8 cellular contexts compared by ENCODE assay signal in genomic region chr12:122062832-122063690, GRCh38. TPM values are rescaled to one million over a fixed set of nuclear protein-coding genes. Genes with fewer than 3 reads are reported as not detected.
A peak's percentile ranks its signal among the peaks of the same experiment; 100 is the strongest.
DNase-seq lines count a peak whose midpoint lies in the region; ATAC-seq, FAIRE-seq and TF ChIP-seq lines count a peak whose summit lies in the region.

No MANE protein-coding gene starts in this region.

- FAIRE-seq in endothelial cell of umbilical vein (lab: Jason Lieb, UNC): peak; percentile 97

- peak; percentile 13 for TF ChIP-seq POLR2A in endothelial cell of umbilical vein (IDR thresholded peaks at IDR 0.05; ENCODE audit: low read depth, low read length)

- DNase-seq in NCI-H1417 (lab: John Stamatoyannopoulos, UW) (peak in 2 of 3 experiments; percentile 46 to 67), NCI-H1417 treated with DMSO at 0.1 percent for 48 hours (lab: John Stamatoyannopoulos, UW) (no peak), RWPE1 (ENCODE audit: low spot score) (peak; percentile 74), endothelial cell of umbilical vein (ENCODE audit: low read depth, low spot score) (peak; percentile 96), NCI-H2107 treated with DMSO at 0.1 percent for 48 hours (lab: John Stamatoyannopoulos, UW; ENCODE audit: unreplicated experiment) (no peak)

- peak overlapping the region; percentile 38 for H3K4me2 ChIP-seq in endothelial cell of umbilical vein (ENCODE audit: insufficient read depth, low read length)

- no peaks in the 10 kb centered on the region for H3K79me2 ChIP-seq in endothelial cell of umbilical vein (ENCODE audit: control insufficient read depth, insufficient read depth, low read length)

- H3K36me3 ChIP-seq in endothelial cell of umbilical vein (ENCODE audit: control insufficient read depth in 2 of 2, extremely low read depth in 1 of 2, insufficient read depth in 2 of 2, low read length in 2 of 2) (no peaks in the 10 kb centered on the region), mucosa of stomach (ENCODE audit: control insufficient read depth, insufficient read depth, low read length) (no peaks in the 10 kb centered on the region)

- no TSS peak for BruUV-seq in endothelial cell of umbilical vein (replicated peaks; lab: Mats Ljungman, UMichigan)

- peak overlapping the region; percentile 47 for H3K9ac ChIP-seq in endothelial cell of umbilical vein (replicated peaks; ENCODE audit: extremely low read depth, insufficient read depth, low read length)
- peak overlapping the region; percentile 54 for H3K9ac ChIP-seq in mucosa of stomach (ENCODE audit: low read length)

- peak overlapping the region; percentile 33 for H2AFZ ChIP-seq in endothelial cell of umbilical vein (ENCODE audit: low read depth, low read length)

- no peaks in the 10 kb centered on the region for H3K27me3 ChIP-seq in endothelial cell of umbilical vein (ENCODE audit: control insufficient read depth in 2 of 2, insufficient read depth in 2 of 2, low read length in 2 of 2)
- H3K27me3 ChIP-seq in mucosa of stomach (ENCODE audit: control insufficient read depth, insufficient read depth, low read length): no peaks in the 10 kb centered on the region

- dilution Hi-C loops in endothelial cell of umbilical vein (cut with MboI; ENCODE audit: extremely low pct_ligation_motif_present, low sequenced_read_pairs): no loop called here

- no peak overlapping the region for H3K4me3 ChIP-seq in endothelial cell of umbilical vein (replicated peaks in 1 of 3; ENCODE audit: insufficient read depth in 1 of 3, low read depth in 1 of 3, low read length in 3 of 3)
- H3K4me3 ChIP-seq in mucosa of stomach (ENCODE audit: low read length): no peak overlapping the region

- H3K4me1 ChIP-seq in endothelial cell of umbilical vein (ENCODE audit: control insufficient read depth, extremely low read depth, insufficient read depth, low read length) (peaks cover 37% of the 10 kb centered on the region), mucosa of stomach (ENCODE audit: control insufficient read depth, insufficient read depth, low read length) (peaks cover 40% of the 10 kb centered on the region)

- H3K27ac ChIP-seq in RWPE1 (peak overlapping the region; percentile 93), endothelial cell of umbilical vein (ENCODE audit: insufficient read depth, low read depth, low read length) (peak overlapping the region; percentile 60)

- H3K9me1 ChIP-seq in endothelial cell of umbilical vein (replicated peaks; ENCODE audit: control insufficient read depth, extremely low read depth, insufficient read depth, low read length): no peaks in the 10 kb centered on the region

- TF ChIP-seq CTCF in RWPE1 (conservative IDR thresholded peaks at IDR 0.05; ENCODE audit: low read depth): no peak
- TF ChIP-seq CTCF in endothelial cell of umbilical vein (IDR thresholded peaks at IDR 0.05; ENCODE audit: extremely low read depth in 1 of 2, insufficient read depth in 1 of 2, low read depth in 1 of 2, low read length in 2 of 2): no peak

- ATAC-seq in HG03442 (IDR thresholded peaks at IDR 0.05; ENCODE audit: unreplicated experiment): no peak
- no peak for ATAC-seq in HG03342 (IDR thresholded peaks at IDR 0.05; ENCODE audit: unreplicated experiment)

- H3K9me3 ChIP-seq in endothelial cell of umbilical vein (replicated peaks; ENCODE audit: control insufficient read depth, insufficient read depth, low read length): no peaks in the 10 kb centered on the region
- no peaks in the 10 kb centered on the region for H3K9me3 ChIP-seq in mucosa of stomach (ENCODE audit: control insufficient read depth, low read length)

- no peaks in the 10 kb centered on the region for H4K20me1 ChIP-seq in endothelial cell of umbilical vein (replicated peaks; ENCODE audit: control insufficient read depth, extremely low read depth, insufficient read depth, low read length)

- CTCF ChIA-PET in RWPE1 (lab: Yijun Ruan, JAX) (interaction anchor here (0.5 to 1.1 kb wide), 7 partner anchors 8 to 67 kb away, joined by 3 to 7 read pairs (median 4); partner anchors contain the start of gene MLXIP), endothelial cell of umbilical vein (lab: Charles Lee) (interaction anchor here (0.8 to 4.6 kb wide), 13 partner anchors 9 to 144 kb away, joined by 3 to 40 read pairs (median 7); partner anchors contain the start of gene CFAP251)

- intact Hi-C loops in endothelial cell of umbilical vein (cut with micrococcal nuclease): loop anchor here (5.0 kb wide), 1 partner anchor 44 kb away; no protein-coding TSS in a partner anchor

- POLR2A ChIA-PET in RWPE1 (lab: Yijun Ruan, JAX; ENCODE audit: low non-redundant PET) (no interaction called here), endothelial cell of umbilical vein (lab: Charles Lee) (interaction anchor here (0.5 to 1.2 kb wide), 5 partner anchors 18 to 483 kb away, joined by 3 to 12 read pairs (median 3); no protein-coding TSS in a partner anchor)

TF ChIP-seq in endothelial cell of umbilical vein, 7 proteins besides CTCF, POLR2A, EP300 and RAD21:
- TF ChIP-seq POLR2AphosphoS5 (IDR thresholded peaks at IDR 0.05; ENCODE audit: insufficient read depth, low read depth, low read length): peak; percentile 75
- no peak for TF ChIP-seq JUN (IDR thresholded peaks at IDR 0.05; ENCODE audit: borderline replicate concordance, insufficient read depth, insufficient read length, low read depth)
- peak; percentile 22 for TF ChIP-seq FOS (IDR thresholded peaks at IDR 0.05; ENCODE audit: borderline replicate concordance, insufficient read depth, low read length)

RNA-seq across cellular contexts. Expression of gene MLXIP, which starts 15.5 kb away (rescaled TPM):
- 65.5 and 72.5 TPM in 2 replicates for total RNA-seq in endothelial cell of umbilical vein
- polyA plus RNA-seq in endothelial cell of umbilical vein: 22.0 and 37.6 TPM in 2 replicates
- 17.9 and 18.2 TPM in 2 replicates for polyA plus RNA-seq in endothelial cell of umbilical vein (2011; cell fraction: cytosol; rRNA removed)
- polyA plus RNA-seq in endothelial cell of umbilical vein (2011; cell fraction: nucleus; rRNA removed): 60.6 and 101 TPM in 2 replicates
- polyA plus RNA-seq in endothelial cell of umbilical vein (2012): 43.7 and 45.8 TPM in 2 replicates
- 26.9 and 34.4 TPM in 2 replicates for polyA minus RNA-seq in endothelial cell of umbilical vein
- 26.7 TPM for polyA minus RNA-seq in endothelial cell of umbilical vein (2011; cell fraction: cytosol; rRNA and poly(A)+ RNA removed)
- 31.4 and 46.2 TPM in 2 replicates for polyA minus RNA-seq in endothelial cell of umbilical vein (2011; cell fraction: nucleus; rRNA and poly(A)+ RNA removed)

RNA-seq across cellular contexts. Expression of gene BCL7A, which starts 41.4 kb away (rescaled TPM):
- 11.1 and 12.6 TPM in 2 replicates for total RNA-seq in endothelial cell of umbilical vein
- polyA plus RNA-seq in endothelial cell of umbilical vein: 9.5 and 9.7 TPM in 2 replicates
- 7.0 and 7.9 TPM in 2 replicates for polyA plus RNA-seq in endothelial cell of umbilical vein (2011; cell fraction: cytosol; rRNA removed)
- 6.7 and 7.3 TPM in 2 replicates for polyA plus RNA-seq in endothelial cell of umbilical vein (2011; cell fraction: nucleus; rRNA removed)
- polyA plus RNA-seq in endothelial cell of umbilical vein (2012): 10.1 and 10.4 TPM in 2 replicates
- polyA minus RNA-seq in endothelial cell of umbilical vein: 6.7 and 6.9 TPM in 2 replicates
- 2.7 TPM for polyA minus RNA-seq in endothelial cell of umbilical vein (2011; cell fraction: cytosol; rRNA and poly(A)+ RNA removed)
- 3.6 and 4.9 TPM in 2 replicates for polyA minus RNA-seq in endothelial cell of umbilical vein (2011; cell fraction: nucleus; rRNA and poly(A)+ RNA removed)

Comparison
In these comparisons a context has a peak if more than half of its experiments do, and no peak if none do; other contexts are left out.
1. DNase-seq: peak in NCI-H1417 (2 of 3), RWPE1 (single experiment) and endothelial cell of umbilical vein (single experiment); none in NCI-H1417 treated with DMSO at 0.1 percent for 48 hours (single experiment) and NCI-H2107 treated with DMSO at 0.1 percent for 48 hours (single experiment).